In genomic region chr2:220936641-220937197, GRCh38 we compare ENCODE assay signal across 15 cellular contexts.
"Had no signal": no experiment of that assay in that cellular context is flagged by ENCODE, and none has a peak within 500 bp of the region (broad histone marks: within the 10 kb centered on the region; RNA-seq: fewer than 3 reads in every experiment).

No MANE protein-coding gene starts in this region.

- H3K27me3 ChIP-seq: sigmoid colon had no signal

- H3K36me3 ChIP-seq: sigmoid colon, WERI-Rb-1 had no signal

- H3K9me3 ChIP-seq: psoas muscle, sigmoid colon had no signal

- ATAC-seq: left lobe of liver; naive thymus-derived CD8-positive, alpha-beta T cell; SK-N-SH treated with all-trans-retinoic acid at 6 μM for 48 hours had no signal

- H3K4me3 ChIP-seq: psoas muscle, sigmoid colon had no signal

- H3K27ac ChIP-seq: psoas muscle, sigmoid colon, WERI-Rb-1 had no signal

- H3K4me1 ChIP-seq: sigmoid colon had no signal

- DNase-seq: activated CD4-positive, alpha-beta T cell treated with anti-CD3 and anti-CD28 coated beads for 4 hours; activated CD8-positive, alpha-beta memory T cell treated with anti-CD3 and anti-CD28 coated beads, Interleukin-2, amount 50 U/mL, for 48 hours; activated naive CD4-positive, alpha-beta T cell; activated naive CD8-positive, alpha-beta T cell treated with anti-CD3 and anti-CD28 coated beads, Interleukin-2, amount 10 ng/mL, durations not matched to agents 7 days and 5 days; aorta; effector memory CD4-positive, alpha-beta T cell; foreskin melanocyte; head of caudate nucleus; islet precursor cell; naive thymus-derived CD8-positive, alpha-beta T cell; psoas muscle; sigmoid colon; WERI-Rb-1 had no signal
